1 cellular context compared by ENCODE assay signal in the genomic region with DNA sequence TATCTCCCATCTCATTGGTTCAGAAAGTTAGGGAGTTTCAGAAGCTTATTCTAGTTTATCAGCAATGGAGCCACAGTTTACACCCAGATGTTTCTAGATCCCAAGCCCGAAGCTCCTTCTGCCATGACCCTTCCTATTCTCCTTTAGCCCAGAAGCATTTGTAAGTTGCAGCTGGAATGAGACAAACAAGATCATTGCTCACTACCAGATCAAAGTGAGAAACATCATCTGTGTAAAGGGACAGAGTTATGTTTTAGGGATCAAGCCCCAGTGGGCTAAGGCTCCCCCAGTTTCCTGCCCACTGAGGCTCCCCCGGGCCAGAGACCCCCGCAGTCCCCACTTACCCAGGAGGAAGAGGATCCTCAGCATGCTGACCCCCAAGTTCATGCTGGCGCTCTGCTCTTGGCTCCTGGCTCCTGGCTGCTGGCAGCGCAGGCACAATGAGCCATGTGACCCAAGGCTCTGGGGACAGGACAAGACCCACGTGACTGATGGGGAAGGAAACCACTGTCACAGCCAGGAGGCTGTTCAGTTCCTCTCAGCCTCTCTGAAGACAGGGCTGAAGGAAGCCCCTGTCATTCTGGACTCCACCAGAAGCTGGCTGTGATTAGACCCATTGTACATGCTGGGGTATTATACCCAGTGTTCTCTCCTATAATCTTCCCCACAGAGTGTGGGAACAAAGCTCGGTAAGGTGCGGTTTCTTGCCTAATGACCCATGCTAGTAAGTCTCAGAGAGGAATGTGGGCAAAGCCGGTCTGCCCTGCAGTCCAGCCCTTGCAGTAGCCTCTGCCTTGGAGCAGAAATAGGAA.
TF ChIP-seq lines count a peak whose summit lies in the region.

A gene with protein sequence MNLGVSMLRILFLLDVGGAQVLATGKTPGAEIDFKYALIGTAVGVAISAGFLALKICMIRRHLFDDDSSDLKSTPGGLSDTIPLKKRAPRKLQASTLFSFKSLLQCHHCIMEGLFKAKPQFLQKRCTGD (minus strand): TSS at position 442 of the 812 bp plus-strand sequence. CDS start 55 bp downstream, at position 387.

TF ChIP-seq in IMR-90, 13 proteins besides CTCF, POLR2A, EP300 and RAD21:
- TF ChIP-seq, protein P1, sequence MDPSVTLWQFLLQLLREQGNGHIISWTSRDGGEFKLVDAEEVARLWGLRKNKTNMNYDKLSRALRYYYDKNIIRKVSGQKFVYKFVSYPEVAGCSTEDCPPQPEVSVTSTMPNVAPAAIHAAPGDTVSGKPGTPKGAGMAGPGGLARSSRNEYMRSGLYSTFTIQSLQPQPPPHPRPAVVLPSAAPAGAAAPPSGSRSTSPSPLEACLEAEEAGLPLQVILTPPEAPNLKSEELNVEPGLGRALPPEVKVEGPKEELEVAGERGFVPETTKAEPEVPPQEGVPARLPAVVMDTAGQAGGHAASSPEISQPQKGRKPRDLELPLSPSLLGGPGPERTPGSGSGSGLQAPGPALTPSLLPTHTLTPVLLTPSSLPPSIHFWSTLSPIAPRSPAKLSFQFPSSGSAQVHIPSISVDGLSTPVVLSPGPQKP (IDR thresholded peaks at IDR 0.05; ENCODE audit: borderline replicate concordance, low read depth, low read length): no peak
- no peak for TF ChIP-seq SMC3 (IDR thresholded peaks at IDR 0.05; ENCODE audit: low read depth, low read length)
- no peak for TF ChIP-seq MXI1 (IDR thresholded peaks at IDR 0.05; ENCODE audit: borderline replicate concordance, low read depth, low read length)
- TF ChIP-seq CHD1 (IDR thresholded peaks at IDR 0.05; ENCODE audit: low read depth, low read length): no peak
- TF ChIP-seq CEBPB (IDR thresholded peaks at IDR 0.05; ENCODE audit: low read depth, low read length): no peak
- TF ChIP-seq MAZ (IDR thresholded peaks at IDR 0.05; ENCODE audit: borderline replicate concordance, low read depth, low read length): no peak
- TF ChIP-seq NFE2L2 (IDR thresholded peaks at IDR 0.05; ENCODE audit: low read depth, low read length): no peak
- TF ChIP-seq MAFK (IDR thresholded peaks at IDR 0.05; ENCODE audit: low read depth, low read length): no peak
- no peak for TF ChIP-seq RCOR1 (IDR thresholded peaks at IDR 0.05; ENCODE audit: insufficient replicate concordance, low read length)
